ENCODE assay signal across 1 cellular context in the genomic region with DNA sequence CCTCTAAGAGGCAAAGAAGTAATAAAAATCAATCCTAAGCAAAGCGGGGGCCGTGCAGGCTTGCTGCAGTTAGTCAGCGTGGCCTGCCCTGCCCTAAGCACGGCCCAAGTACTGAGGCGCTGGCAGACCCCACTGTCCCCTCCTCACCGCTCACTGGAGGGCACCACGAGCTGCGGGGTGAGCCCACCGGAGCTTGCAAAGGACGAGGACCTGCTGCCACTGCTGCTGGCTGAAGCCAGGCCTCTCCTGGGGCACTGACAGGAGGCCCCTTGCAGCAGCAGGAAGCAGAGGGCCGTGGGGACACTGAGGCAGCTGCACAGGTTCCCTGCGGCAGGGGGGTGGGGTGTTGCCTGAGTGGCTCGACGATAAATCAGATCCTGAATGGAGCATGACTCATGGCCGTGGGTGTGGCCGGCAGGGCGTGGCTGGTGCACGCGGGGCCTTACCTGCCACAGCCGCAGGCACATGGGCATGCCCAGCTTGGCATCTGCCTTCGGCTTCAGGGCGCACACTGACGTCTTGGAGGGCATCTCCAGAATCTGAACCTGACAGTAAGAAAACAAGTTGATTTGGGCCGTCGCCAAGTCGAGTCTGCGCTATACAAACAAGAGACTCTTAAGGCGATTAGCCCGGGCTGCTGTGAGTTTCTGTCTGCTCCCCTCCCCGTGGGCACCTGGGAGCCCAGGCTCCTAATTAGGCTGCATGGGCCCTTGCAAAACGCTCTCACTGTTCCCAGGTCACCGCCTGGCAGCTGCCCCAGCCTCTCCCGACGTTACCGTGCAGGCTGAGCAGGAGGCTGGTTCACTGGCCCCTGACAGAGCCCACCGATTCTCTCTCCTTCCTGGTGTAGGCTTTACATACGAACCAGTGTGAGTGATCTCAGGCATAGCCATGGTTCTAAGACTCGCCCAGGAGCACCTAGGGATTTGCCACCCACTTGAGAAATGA.
TF ChIP-seq lines count a peak whose summit lies in the region.

No MANE protein-coding gene starts in this region.

TF ChIP-seq in K562, 482 proteins besides CTCF, POLR2A, EP300 and RAD21 (continued from another document and continues in another):
- TF ChIP-seq, protein P1, sequence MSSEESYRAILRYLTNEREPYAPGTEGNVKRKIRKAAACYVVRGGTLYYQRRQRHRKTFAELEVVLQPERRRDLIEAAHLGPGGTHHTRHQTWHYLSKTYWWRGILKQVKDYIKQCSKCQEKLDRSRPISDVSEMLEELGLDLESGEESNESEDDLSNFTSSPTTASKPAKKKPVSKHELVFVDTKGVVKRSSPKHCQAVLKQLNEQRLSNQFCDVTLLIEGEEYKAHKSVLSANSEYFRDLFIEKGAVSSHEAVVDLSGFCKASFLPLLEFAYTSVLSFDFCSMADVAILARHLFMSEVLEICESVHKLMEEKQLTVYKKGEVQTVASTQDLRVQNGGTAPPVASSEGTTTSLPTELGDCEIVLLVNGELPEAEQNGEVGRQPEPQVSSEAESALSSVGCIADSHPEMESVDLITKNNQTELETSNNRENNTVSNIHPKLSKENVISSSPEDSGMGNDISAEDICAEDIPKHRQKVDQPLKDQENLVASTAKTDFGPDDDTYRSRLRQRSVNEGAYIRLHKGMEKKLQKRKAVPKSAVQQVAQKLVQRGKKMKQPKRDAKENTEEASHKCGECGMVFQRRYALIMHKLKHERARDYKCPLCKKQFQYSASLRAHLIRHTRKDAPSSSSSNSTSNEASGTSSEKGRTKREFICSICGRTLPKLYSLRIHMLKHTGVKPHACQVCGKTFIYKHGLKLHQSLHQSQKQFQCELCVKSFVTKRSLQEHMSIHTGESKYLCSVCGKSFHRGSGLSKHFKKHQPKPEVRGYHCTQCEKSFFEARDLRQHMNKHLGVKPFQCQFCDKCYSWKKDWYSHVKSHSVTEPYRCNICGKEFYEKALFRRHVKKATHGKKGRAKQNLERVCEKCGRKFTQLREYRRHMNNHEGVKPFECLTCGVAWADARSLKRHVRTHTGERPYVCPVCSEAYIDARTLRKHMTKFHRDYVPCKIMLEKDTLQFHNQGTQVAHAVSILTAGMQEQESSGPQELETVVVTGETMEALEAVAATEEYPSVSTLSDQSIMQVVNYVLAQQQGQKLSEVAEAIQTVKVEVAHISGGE (CRISPR knock-in tag; IDR thresholded peaks at IDR 0.05) = no peak; a peak in 1 of 6 replicates
- TF ChIP-seq CHD2 (IDR thresholded peaks at IDR 0.05; ENCODE audit: low read depth, low read length) (peak; percentile 67), NFIC (IDR thresholded peaks at IDR 0.05) (peak; percentile 98), HDAC1 (IDR thresholded peaks at IDR 0.05) (peak in 1 of 2 experiments; percentile 99; a peak in 2 of 4 replicates), NFE2 (IDR thresholded peaks at IDR 0.05; ENCODE audit: low read depth) (peak; percentile 78; the same call in 1 of the 2 replicates), U2AF1 (optimal IDR thresholded peaks at IDR 0.05; ENCODE audit: low read depth, low read length) (no peak), BRF1 (IDR thresholded peaks at IDR 0.05; ENCODE audit: borderline replicate concordance, extremely low read depth, insufficient read length) (no peak), ZNF444 (CRISPR knock-in tag; IDR thresholded peaks at IDR 0.05) (no peak), MED1 (CRISPR knock-in tag; IDR thresholded peaks at IDR 0.05; ENCODE audit: borderline replicate concordance) (no peak), SMARCB1 (IDR thresholded peaks at IDR 0.05; ENCODE audit: insufficient read length, low read depth) (peak; percentile 100), HNRNPUL1 (IDR thresholded peaks at IDR 0.05; ENCODE audit: low read length) (no peak), CBX5 (IDR thresholded peaks at IDR 0.05; ENCODE audit: borderline replicate concordance, low read depth) (no peak), ZNF583 (CRISPR knock-in tag; IDR thresholded peaks at IDR 0.05) (peak; percentile 46; the same call in 1 of the 2 replicates), KDM2B (CRISPR knock-in tag; IDR thresholded peaks at IDR 0.05) (peak; percentile 76; the same call in 1 of the 2 replicates), KLF1 (tag; IDR thresholded peaks at IDR 0.05) (peak; percentile 100), SPI1 (IDR thresholded peaks at IDR 0.05; ENCODE audit: borderline replicate concordance, low read depth, low read length) (no peak), POLR3G (IDR thresholded peaks at IDR 0.05; ENCODE audit: extremely low read depth, insufficient read length, insufficient replicate concordance) (no peak), XRCC5 (IDR thresholded peaks at IDR 0.05; ENCODE audit: low read depth, low read length) (no peak), ZNF347 (CRISPR knock-in tag; IDR thresholded peaks at IDR 0.05; ENCODE audit: low read depth) (no peak), MYNN (IDR thresholded peaks at IDR 0.05) (peak; percentile 97), MYNN (CRISPR knock-in tag; IDR thresholded peaks at IDR 0.05) (no peak), ZNF584 (CRISPR knock-in tag; IDR thresholded peaks at IDR 0.05; ENCODE audit: low read depth) (no peak), CHD4 (IDR thresholded peaks at IDR 0.05; ENCODE audit: insufficient read depth, insufficient replicate concordance, low read depth, low read length, poor library complexity, severe bottlenecking) (peak; percentile 87), SMAD3 (CRISPR knock-in tag; conservative IDR thresholded peaks at IDR 0.05) (no peak), HDAC6 (IDR thresholded peaks at IDR 0.05; ENCODE audit: low read depth, low read length) (no peak), TEAD1 (CRISPR knock-in tag; IDR thresholded peaks at IDR 0.05) (peak in 1 of 2 experiments; percentile 67; a peak in 1 of 4 replicates), NR4A1 (CRISPR knock-in tag; IDR thresholded peaks at IDR 0.05) (peak; percentile 79; the same call in 1 of the 2 replicates), NR4A1 (tag; IDR thresholded peaks at IDR 0.05) (peak; percentile 55; the same call in 1 of the 2 replicates), HLTF (IDR thresholded peaks at IDR 0.05) (peak; percentile 84), ZNF766 (CRISPR knock-in tag; conservative IDR thresholded peaks at IDR 0.05) (no peak), TCF7 (IDR thresholded peaks at IDR 0.05; ENCODE audit: borderline replicate concordance) (no peak), PPARD (CRISPR knock-in tag; IDR thresholded peaks at IDR 0.05) (no peak), PHF21A (IDR thresholded peaks at IDR 0.05; ENCODE audit: borderline replicate concordance, low read depth) (peak; percentile 91), SMARCE1 (IDR thresholded peaks at IDR 0.05) (peak; percentile 97), RBM15 (IDR thresholded peaks at IDR 0.05; ENCODE audit: insufficient read depth, low read length) (no peak), YY1 (IDR thresholded peaks at IDR 0.05; ENCODE audit: borderline replicate concordance in 1 of 3, control insufficient read depth in 1 of 3, extremely low read depth in 1 of 3, insufficient read depth in 3 of 3, insufficient read length in 1 of 3, insufficient replicate concordance in 2 of 3, low read depth in 1 of 3, low read length in 2 of 3) (peak in 1 of 3 experiments; percentile 55)
- TF ChIP-seq, protein P2, sequence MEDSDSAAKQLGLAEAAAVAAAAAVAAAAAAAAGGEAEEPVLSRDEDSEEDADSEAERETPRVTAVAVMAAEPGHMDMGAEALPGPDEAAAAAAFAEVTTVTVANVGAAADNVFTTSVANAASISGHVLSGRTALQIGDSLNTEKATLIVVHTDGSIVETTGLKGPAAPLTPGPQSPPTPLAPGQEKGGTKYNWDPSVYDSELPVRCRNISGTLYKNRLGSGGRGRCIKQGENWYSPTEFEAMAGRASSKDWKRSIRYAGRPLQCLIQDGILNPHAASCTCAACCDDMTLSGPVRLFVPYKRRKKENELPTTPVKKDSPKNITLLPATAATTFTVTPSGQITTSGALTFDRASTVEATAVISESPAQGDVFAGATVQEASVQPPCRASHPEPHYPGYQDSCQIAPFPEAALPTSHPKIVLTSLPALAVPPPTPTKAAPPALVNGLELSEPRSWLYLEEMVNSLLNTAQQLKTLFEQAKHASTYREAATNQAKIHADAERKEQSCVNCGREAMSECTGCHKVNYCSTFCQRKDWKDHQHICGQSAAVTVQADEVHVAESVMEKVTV (CRISPR knock-in tag; IDR thresholded peaks at IDR 0.05) = no peak
- TF ChIP-seq, protein P3, sequence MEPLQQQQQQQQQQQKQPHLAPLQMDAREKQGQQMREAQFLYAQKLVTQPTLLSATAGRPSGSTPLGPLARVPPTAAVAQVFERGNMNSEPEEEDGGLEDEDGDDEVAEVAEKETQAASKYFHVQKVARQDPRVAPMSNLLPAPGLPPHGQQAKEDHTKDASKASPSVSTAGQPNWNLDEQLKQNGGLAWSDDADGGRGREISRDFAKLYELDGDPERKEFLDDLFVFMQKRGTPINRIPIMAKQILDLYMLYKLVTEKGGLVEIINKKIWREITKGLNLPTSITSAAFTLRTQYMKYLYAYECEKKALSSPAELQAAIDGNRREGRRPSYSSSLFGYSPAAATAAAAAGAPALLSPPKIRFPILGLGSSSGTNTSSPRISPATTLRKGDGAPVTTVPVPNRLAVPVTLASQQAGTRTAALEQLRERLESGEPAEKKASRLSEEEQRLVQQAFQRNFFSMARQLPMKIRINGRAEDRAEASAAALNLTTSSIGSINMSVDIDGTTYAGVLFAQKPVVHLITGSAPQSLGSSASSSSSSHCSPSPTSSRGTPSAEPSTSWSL (CRISPR knock-in tag; IDR thresholded peaks at IDR 0.05; ENCODE audit: borderline replicate concordance) = peak; percentile 54; the same call in 1 of the 2 replicates
- TF ChIP-seq, protein P4, sequence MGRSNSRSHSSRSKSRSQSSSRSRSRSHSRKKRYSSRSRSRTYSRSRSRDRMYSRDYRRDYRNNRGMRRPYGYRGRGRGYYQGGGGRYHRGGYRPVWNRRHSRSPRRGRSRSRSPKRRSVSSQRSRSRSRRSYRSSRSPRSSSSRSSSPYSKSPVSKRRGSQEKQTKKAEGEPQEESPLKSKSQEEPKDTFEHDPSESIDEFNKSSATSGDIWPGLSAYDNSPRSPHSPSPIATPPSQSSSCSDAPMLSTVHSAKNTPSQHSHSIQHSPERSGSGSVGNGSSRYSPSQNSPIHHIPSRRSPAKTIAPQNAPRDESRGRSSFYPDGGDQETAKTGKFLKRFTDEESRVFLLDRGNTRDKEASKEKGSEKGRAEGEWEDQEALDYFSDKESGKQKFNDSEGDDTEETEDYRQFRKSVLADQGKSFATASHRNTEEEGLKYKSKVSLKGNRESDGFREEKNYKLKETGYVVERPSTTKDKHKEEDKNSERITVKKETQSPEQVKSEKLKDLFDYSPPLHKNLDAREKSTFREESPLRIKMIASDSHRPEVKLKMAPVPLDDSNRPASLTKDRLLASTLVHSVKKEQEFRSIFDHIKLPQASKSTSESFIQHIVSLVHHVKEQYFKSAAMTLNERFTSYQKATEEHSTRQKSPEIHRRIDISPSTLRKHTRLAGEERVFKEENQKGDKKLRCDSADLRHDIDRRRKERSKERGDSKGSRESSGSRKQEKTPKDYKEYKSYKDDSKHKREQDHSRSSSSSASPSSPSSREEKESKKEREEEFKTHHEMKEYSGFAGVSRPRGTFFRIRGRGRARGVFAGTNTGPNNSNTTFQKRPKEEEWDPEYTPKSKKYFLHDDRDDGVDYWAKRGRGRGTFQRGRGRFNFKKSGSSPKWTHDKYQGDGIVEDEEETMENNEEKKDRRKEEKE (IDR thresholded peaks at IDR 0.05; ENCODE audit: borderline replicate concordance in 1 of 2, control insufficient read depth in 1 of 2, low read depth in 2 of 2, low read length in 1 of 2) = no peak
- TF ChIP-seq, protein P5, sequence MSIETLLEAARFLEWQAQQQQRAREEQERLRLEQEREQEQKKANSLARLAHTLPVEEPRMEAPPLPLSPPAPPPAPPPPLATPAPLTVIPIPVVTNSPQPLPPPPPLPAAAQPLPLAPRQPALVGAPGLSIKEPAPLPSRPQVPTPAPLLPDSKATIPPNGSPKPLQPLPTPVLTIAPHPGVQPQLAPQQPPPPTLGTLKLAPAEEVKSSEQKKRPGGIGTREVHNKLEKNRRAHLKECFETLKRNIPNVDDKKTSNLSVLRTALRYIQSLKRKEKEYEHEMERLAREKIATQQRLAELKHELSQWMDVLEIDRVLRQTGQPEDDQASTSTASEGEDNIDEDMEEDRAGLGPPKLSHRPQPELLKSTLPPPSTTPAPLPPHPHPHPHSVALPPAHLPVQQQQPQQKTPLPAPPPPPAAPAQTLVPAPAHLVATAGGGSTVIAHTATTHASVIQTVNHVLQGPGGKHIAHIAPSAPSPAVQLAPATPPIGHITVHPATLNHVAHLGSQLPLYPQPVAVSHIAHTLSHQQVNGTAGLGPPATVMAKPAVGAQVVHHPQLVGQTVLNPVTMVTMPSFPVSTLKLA (conservative IDR thresholded peaks at IDR 0.05) = no peak
- TF ChIP-seq, protein P6, sequence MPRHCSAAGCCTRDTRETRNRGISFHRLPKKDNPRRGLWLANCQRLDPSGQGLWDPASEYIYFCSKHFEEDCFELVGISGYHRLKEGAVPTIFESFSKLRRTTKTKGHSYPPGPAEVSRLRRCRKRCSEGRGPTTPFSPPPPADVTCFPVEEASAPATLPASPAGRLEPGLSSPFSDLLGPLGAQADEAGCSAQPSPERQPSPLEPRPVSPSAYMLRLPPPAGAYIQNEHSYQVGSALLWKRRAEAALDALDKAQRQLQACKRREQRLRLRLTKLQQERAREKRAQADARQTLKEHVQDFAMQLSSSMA (CRISPR knock-in tag; IDR thresholded peaks at IDR 0.05) = no peak
- TF ChIP-seq, protein P7, sequence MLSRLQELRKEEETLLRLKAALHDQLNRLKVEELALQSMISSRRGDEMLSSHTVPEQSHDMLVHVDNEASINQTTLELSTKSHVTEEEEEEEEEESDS (CRISPR knock-in tag; IDR thresholded peaks at IDR 0.05) = no peak
- TF ChIP-seq, protein P8, sequence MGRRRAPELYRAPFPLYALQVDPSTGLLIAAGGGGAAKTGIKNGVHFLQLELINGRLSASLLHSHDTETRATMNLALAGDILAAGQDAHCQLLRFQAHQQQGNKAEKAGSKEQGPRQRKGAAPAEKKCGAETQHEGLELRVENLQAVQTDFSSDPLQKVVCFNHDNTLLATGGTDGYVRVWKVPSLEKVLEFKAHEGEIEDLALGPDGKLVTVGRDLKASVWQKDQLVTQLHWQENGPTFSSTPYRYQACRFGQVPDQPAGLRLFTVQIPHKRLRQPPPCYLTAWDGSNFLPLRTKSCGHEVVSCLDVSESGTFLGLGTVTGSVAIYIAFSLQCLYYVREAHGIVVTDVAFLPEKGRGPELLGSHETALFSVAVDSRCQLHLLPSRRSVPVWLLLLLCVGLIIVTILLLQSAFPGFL (CRISPR knock-in tag; IDR thresholded peaks at IDR 0.05) = no peak
- TF ChIP-seq, protein P9, sequence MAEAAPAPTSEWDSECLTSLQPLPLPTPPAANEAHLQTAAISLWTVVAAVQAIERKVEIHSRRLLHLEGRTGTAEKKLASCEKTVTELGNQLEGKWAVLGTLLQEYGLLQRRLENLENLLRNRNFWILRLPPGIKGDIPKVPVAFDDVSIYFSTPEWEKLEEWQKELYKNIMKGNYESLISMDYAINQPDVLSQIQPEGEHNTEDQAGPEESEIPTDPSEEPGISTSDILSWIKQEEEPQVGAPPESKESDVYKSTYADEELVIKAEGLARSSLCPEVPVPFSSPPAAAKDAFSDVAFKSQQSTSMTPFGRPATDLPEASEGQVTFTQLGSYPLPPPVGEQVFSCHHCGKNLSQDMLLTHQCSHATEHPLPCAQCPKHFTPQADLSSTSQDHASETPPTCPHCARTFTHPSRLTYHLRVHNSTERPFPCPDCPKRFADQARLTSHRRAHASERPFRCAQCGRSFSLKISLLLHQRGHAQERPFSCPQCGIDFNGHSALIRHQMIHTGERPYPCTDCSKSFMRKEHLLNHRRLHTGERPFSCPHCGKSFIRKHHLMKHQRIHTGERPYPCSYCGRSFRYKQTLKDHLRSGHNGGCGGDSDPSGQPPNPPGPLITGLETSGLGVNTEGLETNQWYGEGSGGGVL (CRISPR knock-in tag; IDR thresholded peaks at IDR 0.05) = no peak
